In the genomic region with DNA sequence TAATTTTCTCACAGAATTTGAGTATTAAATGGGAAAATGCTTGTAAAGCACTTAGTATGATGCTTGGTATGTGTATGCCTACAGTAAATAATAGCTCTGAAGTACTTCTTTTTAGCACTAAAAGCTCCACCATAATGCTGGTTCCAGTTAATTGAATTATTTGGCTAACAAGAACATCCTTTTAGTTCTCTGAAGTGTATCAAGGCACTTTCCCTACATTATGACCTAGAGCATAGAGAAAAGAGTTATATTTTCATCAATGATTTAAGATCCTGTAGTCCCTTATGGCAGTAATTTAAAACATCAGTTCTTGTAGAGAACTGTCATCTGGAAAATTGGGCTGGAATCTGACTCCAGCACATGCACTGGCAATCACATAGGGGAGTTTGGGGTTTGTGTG, we compare ENCODE assay signal across 22 cellular contexts. TPM values are rescaled to one million over a fixed set of nuclear protein-coding genes. Genes with fewer than 3 reads are reported as not detected.
DNase-seq lines count a peak whose midpoint lies in the region; ATAC-seq and TF ChIP-seq lines count a peak whose summit lies in the region.
"Had no signal": no experiment of that assay in that cellular context is flagged by ENCODE, and none has a peak within 500 bp of the region (broad histone marks: within the 10 kb centered on the region; RNA-seq: fewer than 3 reads in every experiment).

No MANE protein-coding gene starts in this region.

- H3K27me3 ChIP-seq in endodermal cell (ENCODE audit: control insufficient read depth, insufficient read depth, low read length, poor library complexity, severe bottlenecking) = no peaks in the 10 kb centered on the region
- H3K27me3 ChIP-seq: BLaER1 treated with 17β-estradiol and CSF1 and Interleukin-3, amounts not matched to agents 10 nM and 100 nM had no signal

- H3K27me3 Mint-ChIP-seq in nephron (ENCODE audit: low read depth) (no peaks in the 10 kb centered on the region), endodermal cell (ENCODE audit: insufficient read depth) (no peaks in the 10 kb centered on the region)
- H3K27me3 Mint-ChIP-seq: CD8-positive, alpha-beta memory T cell; IgD-negative memory B cell had no signal

- H3K27ac ChIP-seq in SK-N-MC (peak overlapping the region; percentile 50; the same call in 1 of the 2 replicates), endodermal cell (ENCODE audit: low read depth, low read length) (no peak overlapping the region)
- H3K27ac ChIP-seq: 22Rv1, RWPE1 had no signal

- H3K9ac ChIP-seq in SK-N-MC (ENCODE audit: insufficient read length) = no peak overlapping the region
- no peak overlapping the region for H3K9ac ChIP-seq in endodermal cell (ENCODE audit: extremely low read depth, low read length, poor library complexity, severe bottlenecking)
- H3K9ac ChIP-seq: BLaER1 treated with 17β-estradiol and CSF1 and Interleukin-3, amounts not matched to agents 10 nM and 100 nM had no signal

- H3K27ac Mint-ChIP-seq in nephron (peak overlapping the region; percentile 87 to 93 (median 91)), endodermal cell (no peak overlapping the region)
- H3K27ac Mint-ChIP-seq: T-helper 1 cell treated with Interleukin-12 subunit alpha and Interleukin-12 subunit beta and Interleukin-4 antibody, amounts not matched to agents 30 μg/mL and 1 μg/mL, for 36 hours had no signal

- H3K4me1 Mint-ChIP-seq in nephron (peaks cover 54% of the 10 kb centered on the region), endodermal cell (no peaks in the 10 kb centered on the region)

- DNase-seq in NCI-H1417 (lab: John Stamatoyannopoulos, UW) (peak in 2 of 3 experiments; percentile 20 to 78), NCI-H1417 treated with DMSO at 0.1 percent for 48 hours (lab: John Stamatoyannopoulos, UW) (no peak), NCI-H1436 treated with DMSO at 0.1 percent for 48 hours (lab: John Stamatoyannopoulos, UW) (peak; percentile 40), SK-N-MC (ENCODE audit: low read depth, low spot score) (no peak), endodermal cell (no peak)
- DNase-seq: Calu3; CD8-positive, alpha-beta memory T cell; EL; NCI-H1105; NCI-H2029; NCI-H510A treated with DMSO at 0.1 percent for 48 hours; NCI-H774; NK-92 treated with Interleukin-12 subunit alpha and Interleukin-12 subunit beta, amount 100 ng/mL, for 24 hours; SHP77 treated with DMSO at 0.1 percent for 48 hours had no signal

- ATAC-seq in GM21390 (IDR thresholded peaks at IDR 0.05; ENCODE audit: unreplicated experiment) = no peak
- no peak for ATAC-seq in HG03521 (IDR thresholded peaks at IDR 0.05; ENCODE audit: unreplicated experiment)

- no peaks in the 10 kb centered on the region for H3K4me1 ChIP-seq in endodermal cell (ENCODE audit: control insufficient read depth, insufficient read depth, low read length)

- H3K36me3 Mint-ChIP-seq in nephron (ENCODE audit: low read depth) (peaks cover 11% of the 10 kb centered on the region), endodermal cell (ENCODE audit: low read depth) (peaks cover 27% of the 10 kb centered on the region)

- H3K4me3 ChIP-seq in SK-N-MC (no peak overlapping the region), endodermal cell (ENCODE audit: low read length) (no peak overlapping the region)
- H3K4me3 ChIP-seq: BLaER1 treated with 17β-estradiol and CSF1 and Interleukin-3, amounts not matched to agents 10 nM and 100 nM had no signal

- H3K9me3 Mint-ChIP-seq in nephron = no peaks in the 10 kb centered on the region
- no peaks in the 10 kb centered on the region for H3K9me3 Mint-ChIP-seq in endodermal cell
- H3K9me3 Mint-ChIP-seq: CD8-positive, alpha-beta memory T cell; IgD-negative memory B cell; T-helper 1 cell treated with Interleukin-12 subunit alpha and Interleukin-12 subunit beta and Interleukin-4 antibody, amounts not matched to agents 30 μg/mL and 1 μg/mL, for 36 hours had no signal

- H3K36me3 ChIP-seq in SK-N-MC (ENCODE audit: insufficient read depth, low read length) = no peaks in the 10 kb centered on the region; the same call in 1 of the 2 replicates
- peaks cover 78% of the 10 kb centered on the region for H3K36me3 ChIP-seq in endodermal cell (ENCODE audit: control insufficient read depth, insufficient read depth, low read length)

- TF ChIP-seq CTCF in nephron (IDR thresholded peaks at IDR 0.05; ENCODE audit: unreplicated experiment in 3 of 3) (no peak), endodermal cell (conservative IDR thresholded peaks at IDR 0.05) (no peak)

- no peaks in the 10 kb centered on the region for H3K9me3 ChIP-seq in SK-N-MC (ENCODE audit: low read depth, low read length)
- H3K9me3 ChIP-seq in endodermal cell (ENCODE audit: control insufficient read depth, low read length) = no peaks in the 10 kb centered on the region
- H3K9me3 ChIP-seq: BLaER1 treated with 17β-estradiol and CSF1 and Interleukin-3, amounts not matched to agents 10 nM and 100 nM had no signal

- no peak overlapping the region for H3K4me3 Mint-ChIP-seq in nephron
- H3K4me3 Mint-ChIP-seq in endodermal cell = no peak overlapping the region
- H3K4me3 Mint-ChIP-seq: CD8-positive, alpha-beta memory T cell; IgD-negative memory B cell; T-helper 1 cell treated with Interleukin-12 subunit alpha and Interleukin-12 subunit beta and Interleukin-4 antibody, amounts not matched to agents 30 μg/mL and 1 μg/mL, for 36 hours had no signal

RNA-seq across cellular contexts. Expression of a gene that starts 21.9 kb away (rescaled TPM):
- 10 to 100 TPM; 18.8 to 19.6 TPM for total RNA-seq in endodermal cell
- polyA plus RNA-seq in endodermal cell (2013, experiment 1 of 2) = 19.6 TPM
- 18.3 TPM for polyA plus RNA-seq in endodermal cell (2013, experiment 2 of 2)

RNA-seq across cellular contexts. Expression of a gene that starts 58.9 kb away (rescaled TPM):
- 10 to 100 TPM; 93.9 to 95.2 TPM for total RNA-seq in endodermal cell
- 59.8 TPM for polyA plus RNA-seq in endodermal cell (2013, experiment 1 of 2)
- polyA plus RNA-seq in endodermal cell (2013, experiment 2 of 2) = 69.1 TPM

Comparison
In these comparisons a context has a peak if more than half of its experiments do, and no peak if none do; other contexts are left out.
1. DNase-seq: peak in NCI-H1417 (2 of 3) and NCI-H1436 treated with DMSO at 0.1 percent for 48 hours (single experiment); none in NCI-H1417 treated with DMSO at 0.1 percent for 48 hours (single experiment), SK-N-MC (single experiment) and endodermal cell (single experiment).